ENCODE assay signal across 19 cellular contexts in genomic region chr21:43328591-43329360, GRCh38.
A peak's percentile ranks its signal among the peaks of the same experiment; 100 is the strongest.
DNase-seq lines count a peak whose midpoint lies in the region; TF ChIP-seq lines count a peak whose summit lies in the region.
"Had no signal": no experiment of that assay in that cellular context is flagged by ENCODE, and none has a peak within 500 bp of the region (broad histone marks: within the 10 kb centered on the region; RNA-seq: fewer than 3 reads in every experiment).

No MANE protein-coding gene starts in this region.

- no peak overlapping the region for H3K4me3 Mint-ChIP-seq in brain
- no peak overlapping the region for H3K4me3 Mint-ChIP-seq in mesothelial cell of epicardium
- no peak overlapping the region for H3K4me3 Mint-ChIP-seq in type B pancreatic cell
- H3K4me3 Mint-ChIP-seq: CD4-positive, alpha-beta T cell had no signal

- peaks cover 43% of the 10 kb centered on the region for H3K4me1 ChIP-seq in cardiac muscle cell (ENCODE audit: low read depth)

- TF ChIP-seq CTCF in cardiac muscle cell (IDR thresholded peaks at IDR 0.05; ENCODE audit: low read depth, low read length) = no peak
- TF ChIP-seq CTCF in brain (conservative IDR thresholded peaks at IDR 0.05) = no peak
- no peak for TF ChIP-seq CTCF in mesothelial cell of epicardium (IDR thresholded peaks at IDR 0.05; ENCODE audit: unreplicated experiment)
- no peak for TF ChIP-seq CTCF in type B pancreatic cell (conservative IDR thresholded peaks at IDR 0.05)
- no peak for TF ChIP-seq CTCF in GM10266 (IDR thresholded peaks at IDR 0.05; ENCODE audit: control insufficient read depth, insufficient read depth, low read depth, missing control alignments)

- no peak for DNase-seq in cardiac muscle cell (ENCODE audit: low read depth in 1 of 2, low spot score in 1 of 2)
- no peak for DNase-seq in cardiac septum (ENCODE audit: low spot score)
- DNase-seq in mesothelial cell of epicardium (ENCODE audit: low spot score in 2 of 2, unreplicated experiment in 2 of 2) = no peak
- DNase-seq in type B pancreatic cell (ENCODE audit: extremely low spot score, unreplicated experiment) = no peak
- no peak for DNase-seq in A172 (ENCODE audit: low spot score)
- no peak for DNase-seq in activated CD4-positive, alpha-beta T cell treated with anti-CD3 and anti-CD28 coated beads, Interleukin-2, amount 50 U/mL, for 4 hours
- DNase-seq in GM10266 (ENCODE audit: extremely low spot score) = no peak
- DNase-seq: 8988T; CD4-positive, alpha-beta T cell; DMS153; GDM1; GOT3; NCI-H1048; NCI-H1436; NCI-H1930; NCI-H226; NCI-H524 treated with DMSO at 0.1 percent for 48 hours; SIG-M5 had no signal

- intact Hi-C loops in cardiac septum (cut with DNase I) = no loop called here

- peaks cover 0 to 4% (median 0%) of the 10 kb centered on the region in 5 experiments for H3K9me3 Mint-ChIP-seq in brain
- H3K9me3 Mint-ChIP-seq in mesothelial cell of epicardium = no peaks in the 10 kb centered on the region
- no peaks in the 10 kb centered on the region for H3K9me3 Mint-ChIP-seq in type B pancreatic cell
- H3K9me3 Mint-ChIP-seq: CD4-positive, alpha-beta T cell had no signal

- no peaks in the 10 kb centered on the region for H3K36me3 ChIP-seq in cardiac muscle cell

- peak overlapping the region; percentile 85 for H3K27ac ChIP-seq in cardiac muscle cell

- peaks cover 3% of the 10 kb centered on the region for H3K27me3 Mint-ChIP-seq in brain
- H3K27me3 Mint-ChIP-seq in mesothelial cell of epicardium (ENCODE audit: low read depth) = no peaks in the 10 kb centered on the region
- no peaks in the 10 kb centered on the region for H3K27me3 Mint-ChIP-seq in type B pancreatic cell
- H3K27me3 Mint-ChIP-seq: CD4-positive, alpha-beta T cell had no signal

- H3K4me1 Mint-ChIP-seq in brain (peaks cover 81% of the 10 kb centered on the region), mesothelial cell of epicardium (peaks cover 47% of the 10 kb centered on the region), type B pancreatic cell (ENCODE audit: unreplicated experiment) (peaks cover 31% of the 10 kb centered on the region)

- H3K27ac Mint-ChIP-seq in brain = peak overlapping the region; percentile 52 to 92 (median 70)
- peak overlapping the region; percentile 90 for H3K27ac Mint-ChIP-seq in mesothelial cell of epicardium
- H3K27ac Mint-ChIP-seq in type B pancreatic cell = peak overlapping the region; percentile 15
- H3K27ac Mint-ChIP-seq: CD4-positive, alpha-beta T cell had no signal

- H3K36me3 Mint-ChIP-seq in brain = no peaks in the 10 kb centered on the region
- H3K36me3 Mint-ChIP-seq in mesothelial cell of epicardium = no peaks in the 10 kb centered on the region
- H3K36me3 Mint-ChIP-seq in type B pancreatic cell = no peaks in the 10 kb centered on the region

- no peaks in the 10 kb centered on the region for H3K27me3 ChIP-seq in cardiac muscle cell

- H3K4me3 ChIP-seq in cardiac muscle cell = no peak overlapping the region

- no peaks in the 10 kb centered on the region for H3K9me3 ChIP-seq in cardiac muscle cell (ENCODE audit: low read depth)

Comparison
In these comparisons a context has a peak if more than half of its experiments do, and no peak if none do; other contexts are left out.
1. H3K27ac Mint-ChIP-seq: peak in every context shown above with its lines; median percentile 90 in mesothelial cell of epicardium; 70 in brain; 15 in type B pancreatic cell.